In genomic region chr3:9779197-9779596, GRCh38 we compare ENCODE assay signal across 10 cellular contexts. TPM values are rescaled to one million over a fixed set of nuclear protein-coding genes. Genes with fewer than 3 reads are reported as not detected.
A peak's percentile ranks its signal among the peaks of the same experiment; 100 is the strongest.
DNase-seq lines count a peak whose midpoint lies in the region; ATAC-seq and TF ChIP-seq lines count a peak whose summit lies in the region.
"Had no signal": no experiment of that assay in that cellular context is flagged by ENCODE, and none has a peak within 500 bp of the region (broad histone marks: within the 10 kb centered on the region; RNA-seq: fewer than 3 reads in every experiment).

No MANE protein-coding gene starts in this region.

- no peaks in the 10 kb centered on the region for H3K27me3 ChIP-seq in suprapubic skin

- no peak overlapping the region for H3K4me3 Mint-ChIP-seq in activated CD8-positive, alpha-beta memory T cell treated with anti-CD3 and anti-CD28 coated beads, Interleukin-2, amount 10 ng/mL, durations not matched to agents 7 days and 5 days
- no peak overlapping the region for H3K4me3 Mint-ChIP-seq in chondrocyte (ENCODE audit: unreplicated experiment)
- H3K4me3 Mint-ChIP-seq in stimulated activated naive CD8-positive, alpha-beta T cell treated with anti-CD3 and anti-CD28 coated beads, Interleukin-15, amount 100 ng/mL, for 72 hours, result peak overlapping the region; percentile 68 to 74

- TF ChIP-seq CTCF in chondrocyte (IDR thresholded peaks at IDR 0.05) (no peak), suprapubic skin (IDR thresholded peaks at IDR 0.05) (no peak)

- WGBS in suprapubic skin, result 81% methylated on average over 3 of the region's 4 CpGs

- no peaks in the 10 kb centered on the region for H3K9me3 ChIP-seq in suprapubic skin

- no peaks in the 10 kb centered on the region for H3K9me3 Mint-ChIP-seq in activated CD8-positive, alpha-beta memory T cell treated with anti-CD3 and anti-CD28 coated beads, Interleukin-2, amount 10 ng/mL, durations not matched to agents 7 days and 5 days (ENCODE audit: low read depth)
- H3K9me3 Mint-ChIP-seq in chondrocyte (ENCODE audit: low read depth), result no peaks in the 10 kb centered on the region
- peaks cover 0 to 3% of the 10 kb centered on the region in 2 donors for H3K9me3 Mint-ChIP-seq in stimulated activated naive CD8-positive, alpha-beta T cell treated with anti-CD3 and anti-CD28 coated beads, Interleukin-15, amount 100 ng/mL, for 72 hours

- no peak for TF ChIP-seq POLR2A in suprapubic skin (IDR thresholded peaks at IDR 0.05)

- no peak overlapping the region for H3K27ac ChIP-seq in suprapubic skin

- intact Hi-C loops in sciatic nerve (cut with DNase I), result no loop called here

- H3K4me1 ChIP-seq in suprapubic skin, result peaks cover 11% of the 10 kb centered on the region

- H3K36me3 Mint-ChIP-seq in activated CD8-positive, alpha-beta memory T cell treated with anti-CD3 and anti-CD28 coated beads, Interleukin-2, amount 10 ng/mL, durations not matched to agents 7 days and 5 days, result peaks cover 25% of the 10 kb centered on the region
- peaks cover 13% of the 10 kb centered on the region for H3K36me3 Mint-ChIP-seq in chondrocyte (ENCODE audit: low read depth)

- no peak for DNase-seq in activated CD8-positive, alpha-beta memory T cell treated with anti-CD3 and anti-CD28 coated beads, Interleukin-2, amount 10 ng/mL, durations not matched to agents 7 days and 5 days
- DNase-seq in activated CD8-positive, alpha-beta memory T cell treated with anti-CD3 and anti-CD28 coated beads, Interleukin-2, amount 50 U/mL, for 48 hours, result no peak
- DNase-seq in OCI-M1 (lab: John Stamatoyannopoulos, UW) (peak; percentile 44), chondrocyte (ENCODE audit: low spot score) (no peak), sciatic nerve (ENCODE audit: low spot score) (no peak), DMS79 (lab: John Stamatoyannopoulos, UW) (no peak), suprapubic skin (ENCODE audit: low spot score in 2 of 2) (no peak)
- peak in 1 of 2 donors; percentile 16 for DNase-seq in stimulated activated naive CD8-positive, alpha-beta T cell treated with anti-CD3 and anti-CD28 coated beads, Interleukin-15, amount 100 ng/mL, for 72 hours

- H3K36me3 ChIP-seq in suprapubic skin, result peaks cover 34% of the 10 kb centered on the region

- no peak for TF ChIP-seq EP300 in suprapubic skin (IDR thresholded peaks at IDR 0.05)

- H3K27me3 Mint-ChIP-seq in activated CD8-positive, alpha-beta memory T cell treated with anti-CD3 and anti-CD28 coated beads, Interleukin-2, amount 10 ng/mL, durations not matched to agents 7 days and 5 days, result no peaks in the 10 kb centered on the region
- H3K27me3 Mint-ChIP-seq in chondrocyte (ENCODE audit: low read depth), result no peaks in the 10 kb centered on the region
- H3K27me3 Mint-ChIP-seq in stimulated activated naive CD8-positive, alpha-beta T cell treated with anti-CD3 and anti-CD28 coated beads, Interleukin-15, amount 100 ng/mL, for 72 hours, result no peaks in the 10 kb centered on the region

- peak overlapping the region; percentile 88 for H3K27ac Mint-ChIP-seq in activated CD8-positive, alpha-beta memory T cell treated with anti-CD3 and anti-CD28 coated beads, Interleukin-2, amount 10 ng/mL, durations not matched to agents 7 days and 5 days
- H3K27ac Mint-ChIP-seq in chondrocyte (ENCODE audit: unreplicated experiment), result peak overlapping the region; percentile 78
- H3K27ac Mint-ChIP-seq in stimulated activated naive CD8-positive, alpha-beta T cell treated with anti-CD3 and anti-CD28 coated beads, Interleukin-15, amount 100 ng/mL, for 72 hours, result peak overlapping the region; percentile 98 to 99

- no peak for ATAC-seq in activated CD8-positive, alpha-beta memory T cell treated with anti-CD3 and anti-CD28 coated beads, Interleukin-2, amount 10 ng/mL, durations not matched to agents 7 days and 5 days
- ATAC-seq in stimulated activated naive CD8-positive, alpha-beta T cell treated with anti-CD3 and anti-CD28 coated beads, Interleukin-15, amount 100 ng/mL, for 72 hours, result no peak
- ATAC-seq in sciatic nerve, result no peak
- ATAC-seq: K562 had no signal

- H3K4me1 Mint-ChIP-seq in activated CD8-positive, alpha-beta memory T cell treated with anti-CD3 and anti-CD28 coated beads, Interleukin-2, amount 10 ng/mL, durations not matched to agents 7 days and 5 days, result peaks cover 57% of the 10 kb centered on the region
- H3K4me1 Mint-ChIP-seq in chondrocyte (ENCODE audit: low read depth), result peaks cover 11% of the 10 kb centered on the region
- peaks cover 76% of the 10 kb centered on the region for H3K4me1 Mint-ChIP-seq in stimulated activated naive CD8-positive, alpha-beta T cell treated with anti-CD3 and anti-CD28 coated beads, Interleukin-15, amount 100 ng/mL, for 72 hours

- H3K4me3 ChIP-seq in suprapubic skin, result no peak overlapping the region
- H3K4me3 ChIP-seq: K562, skin epidermis had no signal

- CTCF ChIA-PET in activated CD8-positive, alpha-beta memory T cell treated with anti-CD3 and anti-CD28 coated beads, Interleukin-2, amount 10 ng/mL, durations not matched to agents 7 days and 5 days (lab: Charles Lee), result interaction anchor here (1.4 kb wide), 1 partner anchor 38 kb away, joined by 3 read pairs; no protein-coding TSS in a partner anchor

RNA-seq across cellular contexts. Expression of gene CAMK1, which starts 9.4 kb away (rescaled TPM):
- 10 to 100 TPM; 31.7 to 57.7 TPM for total RNA-seq in activated CD8-positive, alpha-beta memory T cell treated with anti-CD3 and anti-CD28 coated beads, Interleukin-2, amount 10 ng/mL, durations not matched to agents 7 days and 5 days
- total RNA-seq in chondrocyte (9.7 to 20.9 TPM (median 19.3 TPM) in 3 replicates), sciatic nerve (26.9 TPM), suprapubic skin (10 to 100 TPM in 1 of 4 donors, 1 to 10 TPM in 3; 3.3 to 13.0 (median 5.2) TPM)

RNA-seq across cellular contexts. Expression of gene TADA3, which starts 13.1 kb away (rescaled TPM):
- 10 to 100 TPM; 89.8 to 90.6 TPM for total RNA-seq in activated CD8-positive, alpha-beta memory T cell treated with anti-CD3 and anti-CD28 coated beads, Interleukin-2, amount 10 ng/mL, durations not matched to agents 7 days and 5 days
- 42.2 to 69.9 TPM (median 69.6 TPM) in 3 replicates for total RNA-seq in chondrocyte
- 43.1 TPM for total RNA-seq in sciatic nerve
- 10 to 100 TPM; 27.6 to 45.0 (median 38.8) TPM for total RNA-seq in suprapubic skin

RNA-seq across cellular contexts. Expression of gene ARPC4, which starts 13.7 kb away (rescaled TPM):
- 100 to 1,000 TPM; 274 to 300 TPM for total RNA-seq in activated CD8-positive, alpha-beta memory T cell treated with anti-CD3 and anti-CD28 coated beads, Interleukin-2, amount 10 ng/mL, durations not matched to agents 7 days and 5 days
- total RNA-seq in chondrocyte, result 150 to 179 TPM (median 177 TPM) in 3 replicates
- total RNA-seq in sciatic nerve, result 117 TPM
- 100 to 1,000 TPM; 107 to 132 (median 124) TPM for total RNA-seq in suprapubic skin

RNA-seq across cellular contexts. Expression of gene OGG1, which starts 29.4 kb away (rescaled TPM):
- total RNA-seq in activated CD8-positive, alpha-beta memory T cell treated with anti-CD3 and anti-CD28 coated beads, Interleukin-2, amount 10 ng/mL, durations not matched to agents 7 days and 5 days, result 10 to 100 TPM; 32.1 to 34.5 TPM
- total RNA-seq in chondrocyte, result 23.8 to 26.7 TPM (median 24.2 TPM) in 3 replicates
- 31.2 TPM for total RNA-seq in sciatic nerve
- total RNA-seq in suprapubic skin, result 10 to 100 TPM; 15.7 to 29.6 (median 25.5) TPM

RNA-seq across cellular contexts. Expression of gene TTLL3, which starts 30.9 kb away (rescaled TPM):
- 10 to 100 TPM; 40.4 to 77.5 TPM for total RNA-seq in activated CD8-positive, alpha-beta memory T cell treated with anti-CD3 and anti-CD28 coated beads, Interleukin-2, amount 10 ng/mL, durations not matched to agents 7 days and 5 days
- total RNA-seq in chondrocyte (31.5 to 44.9 TPM (median 38.7 TPM) in 3 replicates), sciatic nerve (113 TPM), suprapubic skin (100 to 1,000 TPM in 2 of 4 donors, 10 to 100 TPM in 2; 42.4 to 286 (median 83.3) TPM)

Comparison
In these comparisons a context has a peak if more than half of its experiments do, and no peak if none do; other contexts are left out.
1. H3K4me3 Mint-ChIP-seq: peak in stimulated activated naive CD8-positive, alpha-beta T cell treated with anti-CD3 and anti-CD28 coated beads, Interleukin-15, amount 100 ng/mL, for 72 hours (2 of 2); none in activated CD8-positive, alpha-beta memory T cell treated with anti-CD3 and anti-CD28 coated beads, Interleukin-2, amount 10 ng/mL, durations not matched to agents 7 days and 5 days (single experiment) and chondrocyte (single experiment).
2. Peak in every context shown above with its lines, with median percentiles within 50 percentile points of each other: H3K27ac Mint-ChIP-seq.